13 cellular contexts compared by ENCODE assay signal in genomic region chr7:44075296-44076075, GRCh38. TPM values are rescaled to one million over a fixed set of nuclear protein-coding genes. Genes with fewer than 3 reads are reported as not detected.
A peak's percentile ranks its signal among the peaks of the same experiment; 100 is the strongest.
DNase-seq lines count a peak whose midpoint lies in the region; ATAC-seq and TF ChIP-seq lines count a peak whose summit lies in the region.
"Had no signal": no experiment of that assay in that cellular context is flagged by ENCODE, and none has a peak within 500 bp of the region (broad histone marks: within the 10 kb centered on the region; RNA-seq: fewer than 3 reads in every experiment).

No MANE protein-coding gene starts in this region.

- TF ChIP-seq CTCF in sigmoid colon (IDR thresholded peaks at IDR 0.05), result no peak

- ATAC-seq in activated naive CD8-positive, alpha-beta T cell treated with anti-CD3 and anti-CD28 coated beads, Interleukin-2, amount 50 U/mL, for 24 hours, result no peak
- ATAC-seq in HG03432 (IDR thresholded peaks at IDR 0.05; ENCODE audit: unreplicated experiment), result no peak
- ATAC-seq: GM23338 had no signal

- peaks cover 44% of the 10 kb centered on the region for H3K36me3 Mint-ChIP-seq in activated naive CD8-positive, alpha-beta T cell treated with anti-CD3 and anti-CD28 coated beads, Interleukin-2, amount 50 U/mL, for 24 hours (ENCODE audit: low read depth)

- 90 to 93% methylated on average over 17 of the region's 17 CpGs for WGBS in sigmoid colon, 2 donors

- no peaks in the 10 kb centered on the region for H3K9me3 Mint-ChIP-seq in activated naive CD8-positive, alpha-beta T cell treated with anti-CD3 and anti-CD28 coated beads, Interleukin-2, amount 50 U/mL, for 24 hours
- H3K9me3 Mint-ChIP-seq: GM23338 had no signal

- peaks cover 0 to 26% (median 25%) of the 10 kb centered on the region in 4 donors for H3K4me1 ChIP-seq in sigmoid colon

- H3K4me3 ChIP-seq in sigmoid colon, result no peak overlapping the region
- H3K4me3 ChIP-seq: GM23338, thyroid gland had no signal

- peak overlapping the region; percentile 67 for H3K27ac Mint-ChIP-seq in activated naive CD8-positive, alpha-beta T cell treated with anti-CD3 and anti-CD28 coated beads, Interleukin-2, amount 50 U/mL, for 24 hours
- H3K27ac Mint-ChIP-seq: GM23338 had no signal

- H3K27me3 Mint-ChIP-seq in activated naive CD8-positive, alpha-beta T cell treated with anti-CD3 and anti-CD28 coated beads, Interleukin-2, amount 50 U/mL, for 24 hours, result no peaks in the 10 kb centered on the region

- TF ChIP-seq POLR2A in sigmoid colon (IDR thresholded peaks at IDR 0.05), result no peak

- H3K9me3 ChIP-seq in sigmoid colon, result no peaks in the 10 kb centered on the region
- H3K9me3 ChIP-seq: thyroid gland had no signal

- peak; percentile 20 for DNase-seq in SIG-M5 treated with dmso at 0.1 percent for 504 hours (lab: John Stamatoyannopoulos, UW; ENCODE audit: unreplicated experiment)
- DNase-seq in SIG-M5 (lab: John Stamatoyannopoulos, UW), result no peak
- no peak for DNase-seq in activated naive CD8-positive, alpha-beta T cell treated with anti-CD3 and anti-CD28 coated beads, Interleukin-2, amount 50 U/mL, for 24 hours
- DNase-seq in sigmoid colon, result peak; percentile 52
- DNase-seq in NCI-H1417 treated with DMSO at 0.1 percent for 48 hours (lab: John Stamatoyannopoulos, UW), result no peak
- DNase-seq: DMS153, hypothalamus, NCI-H524 treated with DMSO at 0.1 percent for 48 hours, SHP77 treated with DMSO at 0.1 percent for 48 hours, thyroid gland had no signal

- TF ChIP-seq EP300 in sigmoid colon (IDR thresholded peaks at IDR 0.05), result no peak

- H3K4me1 Mint-ChIP-seq in activated naive CD8-positive, alpha-beta T cell treated with anti-CD3 and anti-CD28 coated beads, Interleukin-2, amount 50 U/mL, for 24 hours, result peaks cover 60% of the 10 kb centered on the region
- H3K4me1 Mint-ChIP-seq: GM23338 had no signal

- no peak overlapping the region for H3K4me3 Mint-ChIP-seq in activated naive CD8-positive, alpha-beta T cell treated with anti-CD3 and anti-CD28 coated beads, Interleukin-2, amount 50 U/mL, for 24 hours
- H3K4me3 Mint-ChIP-seq: GM23338 had no signal

- intact Hi-C loops in sigmoid colon (cut with DNase I), result no loop called here

- no peak overlapping the region for H3K27ac ChIP-seq in sigmoid colon

- peaks cover 36 to 80% (median 43%) of the 10 kb centered on the region in 4 donors for H3K36me3 ChIP-seq in sigmoid colon

- H3K27me3 ChIP-seq in sigmoid colon, result no peaks in the 10 kb centered on the region
- H3K27me3 ChIP-seq: thyroid gland had no signal

RNA-seq across cellular contexts. Expression of gene POLM, which starts 6.8 kb away (rescaled TPM):
- 10 to 100 TPM; 17.5 to 39.9 (median 24.8) TPM for total RNA-seq in sigmoid colon
- 10 to 100 TPM in 1 of 3 donors, 1 to 10 TPM in 2; 5.5 to 23.4 (median 9.6) TPM for polyA plus RNA-seq in sigmoid colon

RNA-seq across cellular contexts. Expression of gene PGAM2, which starts 10.1 kb away (rescaled TPM):
- 1 to 10 TPM in 2 of 4 donors, under 1 TPM in 2; 0.71 to 2.1 (median 1.1) TPM for total RNA-seq in sigmoid colon
- 1 to 10 TPM in 2 of 3 donors, not detected in 1; 1.2 to 3.0 TPM for polyA plus RNA-seq in sigmoid colon
- total RNA-seq: A172 had no signal

RNA-seq across cellular contexts. Expression of gene AEBP1, which starts 28.7 kb away (rescaled TPM):
- 100 to 1,000 TPM in 2 of 4 donors, 10 to 100 TPM in 2; 74.6 to 182 (median 128) TPM for total RNA-seq in sigmoid colon
- polyA plus RNA-seq in sigmoid colon, result 10 to 100 TPM in 2 of 3 donors, 1 to 10 TPM in 1; 2.5 to 37.7 (median 12.0) TPM
- total RNA-seq: A172 had no signal

RNA-seq across cellular contexts. Expression of gene DBNL, which starts 31.0 kb away (rescaled TPM):
- total RNA-seq in sigmoid colon, result 100 to 1,000 TPM in 1 of 4 donors, 10 to 100 TPM in 3; 76.7 to 124 (median 86.6) TPM
- 100 to 1,000 TPM in 2 of 3 donors, 10 to 100 TPM in 1; 91.9 to 149 (median 102) TPM for polyA plus RNA-seq in sigmoid colon

RNA-seq across cellular contexts. Expression of gene POLD2, which starts 47.9 kb away (rescaled TPM):
- total RNA-seq in sigmoid colon, result 10 to 100 TPM; 20.3 to 40.5 (median 29.5) TPM
- 10 to 100 TPM; 31.9 to 91.2 (median 39.0) TPM for polyA plus RNA-seq in sigmoid colon

Comparison
In these comparisons a context has a peak if more than half of its experiments do, and no peak if none do; other contexts are left out.
1. DNase-seq: peak in SIG-M5 treated with dmso at 0.1 percent for 504 hours (single experiment) and sigmoid colon (single experiment); none in SIG-M5 (single experiment), activated naive CD8-positive, alpha-beta T cell treated with anti-CD3 and anti-CD28 coated beads, Interleukin-2, amount 50 U/mL, for 24 hours (single experiment) and NCI-H1417 treated with DMSO at 0.1 percent for 48 hours (single experiment).